Comparison of ENCODE assay signal across 1 cellular context in the genomic region with DNA sequence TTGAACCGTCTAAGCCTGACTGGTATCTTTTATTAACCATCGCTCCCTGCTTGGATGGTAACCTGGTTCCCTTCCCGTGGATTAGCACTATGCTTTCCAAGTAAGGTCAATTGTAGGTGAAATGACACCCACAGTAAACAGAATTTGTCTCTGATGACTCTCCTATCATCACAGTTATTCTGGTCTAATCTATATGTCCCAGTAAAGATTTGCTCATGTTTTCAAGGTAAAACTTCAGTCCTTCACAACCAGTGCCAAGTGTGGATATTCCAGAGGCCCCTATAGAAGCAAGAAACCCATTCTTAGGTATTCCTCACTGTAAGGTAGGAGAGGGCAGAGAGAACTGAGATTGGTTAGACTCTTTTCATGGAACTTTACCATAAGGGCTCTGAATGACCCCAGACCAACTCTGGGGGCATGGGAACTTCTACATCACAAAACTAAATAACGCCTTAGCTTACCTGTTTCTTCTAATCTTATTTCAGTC.
TF ChIP-seq lines count a peak whose summit lies in the region.

No MANE protein-coding gene starts in this region.

TF ChIP-seq in GM23338, 12 proteins besides CTCF, POLR2A, EP300 and RAD21 (continued from another document):
- TF ChIP-seq EZH2phosphoT487 (IDR thresholded peaks at IDR 0.05; ENCODE audit: unreplicated experiment) (no peak), STAT1 (IDR thresholded peaks at IDR 0.05; ENCODE audit: unreplicated experiment) (no peak)
